In genomic region chr7:149253665-149254064, GRCh38 we compare ENCODE assay signal across 15 cellular contexts. TPM values are rescaled to one million over a fixed set of nuclear protein-coding genes. Genes with fewer than 3 reads are reported as not detected.
A peak's percentile ranks its signal among the peaks of the same experiment; 100 is the strongest.
DNase-seq lines count a peak whose midpoint lies in the region; ATAC-seq, FAIRE-seq and TF ChIP-seq lines count a peak whose summit lies in the region.
"Had no signal": no experiment of that assay in that cellular context is flagged by ENCODE, and none has a peak within 500 bp of the region (broad histone marks: within the 10 kb centered on the region; RNA-seq: fewer than 3 reads in every experiment).

No MANE protein-coding gene starts in this region.

- no peaks in the 10 kb centered on the region for H3K4me1 ChIP-seq in K562 (replicated peaks in 1 of 2; ENCODE audit: control insufficient read depth in 2 of 2, insufficient read depth in 2 of 2, low read length in 2 of 2)
- no peaks in the 10 kb centered on the region for H3K4me1 ChIP-seq in osteoblast (ENCODE audit: insufficient read depth, low read length)
- H3K4me1 ChIP-seq: A549, BE2C, HAP-1 had no signal

- POLR2A ChIA-PET in K562 (lab: Yijun Ruan, JAX), result interaction anchor here (0.6 to 2.1 kb wide), 3 partner anchors 11 to 58 kb away, joined by 3 to 6 read pairs (median 3); no protein-coding TSS in a partner anchor

- intact Hi-C loops in K562 (cut with micrococcal nuclease), result no loop called here

- TF ChIP-seq RAD21 in K562 (CRISPR knock-in tag; conservative IDR thresholded peaks at IDR 0.05 in 1 of 2, IDR thresholded peaks at IDR 0.05 in 1 of 2), result no peak

- no peak overlapping the region for H3K4me2 ChIP-seq in K562 (ENCODE audit: insufficient read depth, low read length)
- no peak overlapping the region for H3K4me2 ChIP-seq in osteoblast (ENCODE audit: insufficient read depth, low read length)
- H3K4me2 ChIP-seq: A549 had no signal

- H4K20me1 ChIP-seq in K562 (replicated peaks; ENCODE audit: control insufficient read depth, insufficient read depth, low read length) (no peaks in the 10 kb centered on the region), osteoblast (ENCODE audit: insufficient read depth, low read length) (no peaks in the 10 kb centered on the region)

- no peak for TF ChIP-seq POLR2A in K562 (conservative IDR thresholded peaks at IDR 0.05)

- H3K4me3 ChIP-seq in K562 (no peak overlapping the region), osteoblast (ENCODE audit: insufficient read depth, low read length) (no peak overlapping the region)
- H3K4me3 ChIP-seq: A549, HAP-1 had no signal

- no peak overlapping the region for H3K27ac Mint-ChIP-seq in progenitor cell of endocrine pancreas
- H3K27ac Mint-ChIP-seq: CD4-positive, alpha-beta memory T cell had no signal

- peak overlapping the region in 1 of 2 experiments; percentile 37; a peak in 1 of 4 replicates for H3K9ac ChIP-seq in K562 (ENCODE audit: insufficient read depth in 1 of 2, low read depth in 2 of 2, low read length in 2 of 2)

- no peaks in the 10 kb centered on the region for H3K9me3 Mint-ChIP-seq in progenitor cell of endocrine pancreas (ENCODE audit: low read depth)
- H3K9me3 Mint-ChIP-seq: CD4-positive, alpha-beta memory T cell had no signal

- DNase-seq in NCI-H226, result peak; percentile 26
- DNase-seq in K562 (ENCODE audit: extremely low read depth in 1 of 4, low spot score in 3 of 4), result no peak
- DNase-seq in osteoblast (ENCODE audit: insufficient read length, low spot score, missing footprints), result peak; percentile 53
- DNase-seq in progenitor cell of endocrine pancreas (ENCODE audit: low spot score, unreplicated experiment), result no peak
- DNase-seq in GM20000 (ENCODE audit: low spot score), result no peak
- DNase-seq: BE2C; CD4-positive, alpha-beta memory T cell; DMS79 had no signal

- 92% methylated on average over 7 of the region's 7 CpGs for WGBS in K562 (ENCODE audit: insufficient coverage, low coverage, missing lambda C conversion rate)

- H3K27me3 Mint-ChIP-seq in progenitor cell of endocrine pancreas, result no peaks in the 10 kb centered on the region
- H3K27me3 Mint-ChIP-seq: CD4-positive, alpha-beta memory T cell had no signal

- TF ChIP-seq EP300 in K562 (IDR thresholded peaks at IDR 0.05; ENCODE audit: low read length), result no peak

- in situ Hi-C loops in K562 (cut with MboI), result no loop called here

- H3K9me3 ChIP-seq in K562 (replicated peaks; ENCODE audit: control insufficient read depth, insufficient read depth, low read depth, low read length) (no peaks in the 10 kb centered on the region), osteoblast (ENCODE audit: low read depth, low read length) (no peaks in the 10 kb centered on the region)
- H3K9me3 ChIP-seq: A549, BE2C, HAP-1 had no signal

- CTCF ChIA-PET in K562 (lab: Yijun Ruan, JAX; ENCODE audit: low intra/inter-chr PET ratio), result no interaction called here

- FAIRE-seq in K562 (lab: Jason Lieb, UNC), result no peak
- FAIRE-seq: A549, G401.6, GM12891, H1 had no signal

- H3K27me3 ChIP-seq in K562 (ENCODE audit: control insufficient read depth in 2 of 2, insufficient read depth in 2 of 2, low read length in 2 of 2) (no peaks in the 10 kb centered on the region), osteoblast (ENCODE audit: insufficient read depth, low read length) (no peaks in the 10 kb centered on the region)
- H3K27me3 ChIP-seq: BE2C had no signal

- no peaks in the 10 kb centered on the region for H3K4me1 Mint-ChIP-seq in progenitor cell of endocrine pancreas (ENCODE audit: low read depth)

- ATAC-seq in K562 (no peak), GM18873 (IDR thresholded peaks at IDR 0.05; ENCODE audit: low FRiP score, unreplicated experiment) (no peak)
- ATAC-seq: A549 had no signal

- H3K4me3 Mint-ChIP-seq in progenitor cell of endocrine pancreas (ENCODE audit: low read depth), result no peak overlapping the region
- H3K4me3 Mint-ChIP-seq: CD4-positive, alpha-beta memory T cell had no signal

- H2AFZ ChIP-seq in K562 (ENCODE audit: low read depth, low read length), result no peak overlapping the region
- H2AFZ ChIP-seq in osteoblast (ENCODE audit: low read length), result no peak overlapping the region

- no peak overlapping the region for H3K27ac ChIP-seq in K562 (ENCODE audit: extremely low read depth, low read depth, low read length)
- H3K27ac ChIP-seq in osteoblast (ENCODE audit: low read depth, low read length), result no peak overlapping the region
- H3K27ac ChIP-seq: A549, C4-2B had no signal

- BruUV-seq in K562 (replicated peaks; lab: Mats Ljungman, UMichigan), result no TSS peak

- no peaks in the 10 kb centered on the region for H3K79me2 ChIP-seq in K562 (ENCODE audit: control insufficient read depth, insufficient read depth, low read length)
- H3K79me2 ChIP-seq in osteoblast (ENCODE audit: insufficient read depth, low read length), result peaks cover 6% of the 10 kb centered on the region

- H3K9me1 ChIP-seq in K562 (ENCODE audit: control insufficient read depth, insufficient read depth, low read length), result no peaks in the 10 kb centered on the region

- no peak for TF ChIP-seq CTCF in K562 (IDR thresholded peaks at IDR 0.05 in 2 of 3, conservative IDR thresholded peaks at IDR 0.05 in 1 of 3; ENCODE audit: insufficient read depth in 2 of 3, low read depth in 1 of 3, low read length in 3 of 3)
- no peak for TF ChIP-seq CTCF in osteoblast (IDR thresholded peaks at IDR 0.05; ENCODE audit: extremely low read depth, low read depth, low read length)
- TF ChIP-seq CTCF in progenitor cell of endocrine pancreas (IDR thresholded peaks at IDR 0.05; ENCODE audit: unreplicated experiment), result no peak
- TF ChIP-seq CTCF in GM20000 (IDR thresholded peaks at IDR 0.05; ENCODE audit: extremely low read depth, missing control alignments), result no peak

- peaks cover 5% of the 10 kb centered on the region for H3K36me3 Mint-ChIP-seq in progenitor cell of endocrine pancreas (ENCODE audit: insufficient read depth)

- H3K36me3 ChIP-seq in K562 (ENCODE audit: control insufficient read depth, insufficient read depth, low read length) (peaks cover 50% of the 10 kb centered on the region), osteoblast (ENCODE audit: insufficient read depth, low read length) (peaks cover 37% of the 10 kb centered on the region)

RNA-seq across cellular contexts. Expression of gene ZNF783, which starts 8.3 kb away (rescaled TPM):
- total RNA-seq in K562 (2011; cell fraction: chromatin; rRNA removed; ENCODE audit: low replicate concordance), result 23.2 and 45.5 TPM in 2 replicates
- 23.9 and 27.2 TPM in 2 replicates for total RNA-seq in K562 (2011; cell fraction: nucleolus; rRNA removed)
- 21.1 and 22.8 TPM in 2 replicates for total RNA-seq in K562 (2011; cell fraction: nucleoplasm; rRNA removed)
- total RNA-seq in K562 (2014; rRNA removed) (6.9 and 7.8 TPM in 2 replicates), K562 (2014; rRNA removed; fragmentation: Illumina TruSeq; extraction: Trizol) (3.1 and 3.2 TPM in 2 replicates), K562 (2015; rRNA removed; fragmentation: Illumina TruSeq; extraction: Trizol) (5.0 and 5.1 TPM in 2 replicates), K562 (2021) (9.5 and 11.2 TPM in 2 replicates), osteoblast (13.3 and 13.4 TPM in 2 replicates), progenitor cell of endocrine pancreas (17.5 and 18.5 TPM in 2 replicates)
- polyA plus RNA-seq in K562 (2011; rRNA removed) (8.9 and 10.0 TPM in 2 replicates), K562 (2014; fragmentation: Illumina TruSeq; extraction: Trizol) (5.1 and 5.4 TPM in 2 replicates), K562 (2014; fragmentation: Nextera tagmentation; extraction: Ambion mirVana) (1 to 10 TPM in 1 of 2 experiments, under 1 TPM in 1; 0.66 to 1.4 TPM), K562 (2014; rRNA removed) (9.3 and 10.2 TPM in 2 replicates)
- 9.5 and 9.8 TPM in 2 replicates for polyA plus RNA-seq in K562 (2011; cell fraction: cytosol; rRNA removed)
- polyA plus RNA-seq in K562 (2011; cell fraction: nucleus; rRNA removed), result 42.7 and 51.9 TPM in 2 replicates
- 4.8 and 8.8 TPM in 2 replicates for polyA plus RNA-seq in K562 (2012)
- 4.7 and 5.2 TPM in 2 replicates for polyA minus RNA-seq in K562 (2011; rRNA and poly(A)+ RNA removed)
- 4.0 and 4.6 TPM in 2 replicates for polyA minus RNA-seq in K562 (2011; cell fraction: cytosol; rRNA and poly(A)+ RNA removed)
- 9.8 and 14.9 TPM in 2 replicates for polyA minus RNA-seq in K562 (2011; cell fraction: nucleus; rRNA and poly(A)+ RNA removed)

RNA-seq across cellular contexts. Expression of gene ZNF212, which starts 14.2 kb away (rescaled TPM):
- total RNA-seq in K562 (2011; cell fraction: chromatin; rRNA removed; ENCODE audit: low replicate concordance), result 27.2 and 40.3 TPM in 2 replicates
- 25.4 and 28.3 TPM in 2 replicates for total RNA-seq in K562 (2011; cell fraction: nucleolus; rRNA removed)
- 21.7 and 25.2 TPM in 2 replicates for total RNA-seq in K562 (2011; cell fraction: nucleoplasm; rRNA removed)
- 10.2 and 10.7 TPM in 2 replicates for total RNA-seq in K562 (2014; rRNA removed)
- total RNA-seq in K562 (2014; rRNA removed; fragmentation: Illumina TruSeq; extraction: Trizol), result 6.5 and 7.1 TPM in 2 replicates
- total RNA-seq in K562 (2015; rRNA removed; fragmentation: Illumina TruSeq; extraction: Trizol), result 5.6 and 6.3 TPM in 2 replicates
- total RNA-seq in K562 (2021), result 18.0 and 21.4 TPM in 2 replicates
- 7.2 and 13.3 TPM in 2 replicates for polyA plus RNA-seq in K562 (2011; rRNA removed)
- 5.8 and 8.6 TPM in 2 replicates for polyA plus RNA-seq in K562 (2011; cell fraction: cytosol; rRNA removed)
- 21.0 and 21.8 TPM in 2 replicates for polyA plus RNA-seq in K562 (2011; cell fraction: nucleus; rRNA removed)
- 13.3 and 14.1 TPM in 2 replicates for polyA plus RNA-seq in K562 (2012)
- 11.2 and 14.2 TPM in 2 replicates for polyA plus RNA-seq in K562 (2014; fragmentation: Illumina TruSeq; extraction: Trizol)
- 1 to 10 TPM; 1.8 to 1.9 TPM for polyA plus RNA-seq in K562 (2014; fragmentation: Nextera tagmentation; extraction: Ambion mirVana)
- polyA plus RNA-seq in K562 (2014; rRNA removed), result 11.6 and 14.1 TPM in 2 replicates
- polyA minus RNA-seq in K562 (2011; rRNA and poly(A)+ RNA removed), result 5.9 and 6.0 TPM in 2 replicates
- polyA minus RNA-seq in K562 (2011; cell fraction: cytosol; rRNA and poly(A)+ RNA removed), result 4.8 and 5.8 TPM in 2 replicates
- polyA minus RNA-seq in K562 (2011; cell fraction: nucleus; rRNA and poly(A)+ RNA removed), result 7.9 and 12.3 TPM in 2 replicates
- total RNA-seq in osteoblast, result 8.5 and 9.0 TPM in 2 replicates
- total RNA-seq in progenitor cell of endocrine pancreas, result 19.4 and 19.5 TPM in 2 replicates

RNA-seq across cellular contexts. Expression of gene ZNF282, which starts 58.3 kb away (rescaled TPM):
- total RNA-seq in K562 (2011; cell fraction: chromatin; rRNA removed; ENCODE audit: low replicate concordance), result 64.6 and 106 TPM in 2 replicates
- total RNA-seq in K562 (2011; cell fraction: nucleolus; rRNA removed), result 55.3 and 74.2 TPM in 2 replicates
- 39.4 and 48.6 TPM in 2 replicates for total RNA-seq in K562 (2011; cell fraction: nucleoplasm; rRNA removed)
- 32.7 and 38.1 TPM in 2 replicates for total RNA-seq in K562 (2014; rRNA removed)
- total RNA-seq in K562 (2014; rRNA removed; fragmentation: Illumina TruSeq; extraction: Trizol), result 11.2 and 13.2 TPM in 2 replicates
- total RNA-seq in K562 (2015; rRNA removed; fragmentation: Illumina TruSeq; extraction: Trizol), result 19.0 and 20.0 TPM in 2 replicates
- total RNA-seq in K562 (2021), result 54.6 and 58.6 TPM in 2 replicates
- 13.2 and 23.4 TPM in 2 replicates for polyA plus RNA-seq in K562 (2011; rRNA removed)
- polyA plus RNA-seq in K562 (2011; cell fraction: cytosol; rRNA removed), result 19.3 and 29.6 TPM in 2 replicates
- polyA plus RNA-seq in K562 (2011; cell fraction: nucleus; rRNA removed), result 33.7 and 56.0 TPM in 2 replicates
- polyA plus RNA-seq in K562 (2012), result 27.1 and 39.5 TPM in 2 replicates
- polyA plus RNA-seq in K562 (2014; fragmentation: Illumina TruSeq; extraction: Trizol), result 17.4 and 25.2 TPM in 2 replicates
- 1 to 10 TPM in 1 of 2 experiments, under 1 TPM in 1; 0.76 to 1.3 TPM for polyA plus RNA-seq in K562 (2014; fragmentation: Nextera tagmentation; extraction: Ambion mirVana)
- polyA plus RNA-seq in K562 (2014; rRNA removed), result 25.5 and 37.8 TPM in 2 replicates
- polyA minus RNA-seq in K562 (2011; rRNA and poly(A)+ RNA removed), result 18.7 and 25.1 TPM in 2 replicates
- 23.8 and 33.7 TPM in 2 replicates for polyA minus RNA-seq in K562 (2011; cell fraction: cytosol; rRNA and poly(A)+ RNA removed)
- polyA minus RNA-seq in K562 (2011; cell fraction: nucleus; rRNA and poly(A)+ RNA removed), result 27.5 and 33.3 TPM in 2 replicates
- total RNA-seq in osteoblast, result 28.6 and 30.6 TPM in 2 replicates
- 47.0 and 53.5 TPM in 2 replicates for total RNA-seq in progenitor cell of endocrine pancreas

Comparison
In these comparisons a context has a peak if more than half of its experiments do, and no peak if none do; other contexts are left out.
1. DNase-seq: peak in NCI-H226 (single experiment) and osteoblast (single experiment); none in K562 (0 of 4), progenitor cell of endocrine pancreas (single experiment) and GM20000 (single experiment).